ENCODE assay signal across 20 cellular contexts in the genomic region with DNA sequence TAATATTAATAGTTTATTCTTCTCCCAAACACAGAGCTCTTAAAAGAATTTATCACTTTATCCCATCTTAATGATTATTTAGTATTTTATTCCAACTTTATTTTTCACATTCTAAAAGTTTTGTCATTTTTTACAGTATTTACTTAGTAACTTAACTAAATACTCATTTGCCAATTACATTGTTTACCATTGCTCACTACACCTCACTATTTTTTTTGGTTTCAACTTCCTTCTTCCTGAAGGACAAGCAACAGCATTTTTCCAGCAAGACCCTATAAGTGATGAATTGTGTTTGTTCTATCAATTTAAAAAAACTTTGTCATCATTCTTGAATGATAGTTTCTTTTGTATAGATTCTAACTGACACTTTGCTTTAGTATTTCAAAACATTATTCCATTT.
"Had no signal": no experiment of that assay in that cellular context is flagged by ENCODE, and none has a peak within 500 bp of the region (broad histone marks: within the 10 kb centered on the region; RNA-seq: fewer than 3 reads in every experiment).

No MANE protein-coding gene starts in this region.

- H3K4me2 ChIP-seq: SK-N-SH had no signal

- H3K9me3 ChIP-seq: SK-N-SH had no signal

- H3K27ac ChIP-seq: RWPE1 had no signal

- DNase-seq: KBM-7, NCI-H1092, NCI-H1105 treated with DMSO at 0.1 percent for 48 hours, NCI-H1417 treated with DMSO at 0.1 percent for 48 hours, NCI-H146, NCI-H1694 treated with DMSO at 0.1 percent for 48 hours, NCI-H1930, NCI-H2081, NCI-H2107, NCI-H226, NCI-H446, NCI-H524, NCI-H526 treated with DMSO at 0.1 percent for 48 hours, NCI-H774, SHP77, SK-N-SH, SW 1271, T-cell had no signal

- ATAC-seq: Panc1, T-cell had no signal

- H3K9me2 ChIP-seq: SK-N-SH had no signal

- H3K9ac ChIP-seq: SK-N-SH had no signal
